ENCODE assay signal across 8 cellular contexts in the genomic region with DNA sequence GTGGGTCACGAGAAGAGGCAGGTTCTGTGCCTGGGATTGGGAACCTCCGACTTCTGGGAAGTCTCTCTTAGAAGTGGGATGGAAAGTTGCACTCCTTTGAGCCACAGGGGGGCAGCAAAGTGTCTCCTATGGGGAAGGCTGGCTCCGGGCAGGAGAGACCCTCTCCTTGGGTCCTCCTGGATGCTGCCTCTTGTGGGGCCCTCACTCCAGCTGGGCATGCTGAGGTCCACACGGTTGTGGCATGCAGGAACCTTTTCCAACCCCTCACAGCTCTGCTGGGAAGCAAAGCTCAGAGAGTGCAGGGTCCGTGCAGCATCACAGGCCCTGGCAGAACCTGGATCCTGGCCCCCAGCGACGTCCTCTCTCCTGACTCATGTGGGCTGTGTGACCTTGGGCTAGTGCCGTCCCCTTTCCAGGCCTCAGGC. TPM values are rescaled to one million over a fixed set of nuclear protein-coding genes. Genes with fewer than 3 reads are reported as not detected.
DNase-seq lines count a peak whose midpoint lies in the region; ATAC-seq and TF ChIP-seq lines count a peak whose summit lies in the region.

No MANE protein-coding gene starts in this region.

- no peak overlapping the region for H3K27ac Mint-ChIP-seq in activated T-helper 1 cell treated with anti-CD3 and anti-CD28 coated beads, Interleukin-12 subunit alpha, Interleukin-12 subunit beta, Interleukin-2, Interleukin-4 antibody, amounts not matched to agents 30 ng/mL and 10 ng/mL and 1 ng/mL, durations not matched to agents 14 hours and 24 hours and 36 hours

- in situ Hi-C loops in KBM-7 (cut with MboI; ENCODE audit: low pct_unique_long_range_greater_than_20kb, low sequenced_read_pairs): no loop called here

- no peaks in the 10 kb centered on the region for H3K9me3 ChIP-seq in thoracic aorta

- DNase-seq in DMS53 treated with DMSO at 0.1 percent for 48 hours (lab: John Stamatoyannopoulos, UW; ENCODE audit: unreplicated experiment) (peak; percentile 46), KBM-7 (peak; percentile 42), left cardiac atrium (no peak), thoracic aorta (ENCODE audit: low spot score) (no peak)
- no peak for DNase-seq in activated naive CD4-positive, alpha-beta T cell treated with anti-CD3 and anti-CD28 coated beads, Interleukin-2, amount 50 U/mL, for 16 hours
- no peak for DNase-seq in activated CD8-positive, alpha-beta memory T cell treated with anti-CD3 and anti-CD28 coated beads for 24 hours
- no peak for DNase-seq in activated T-helper 1 cell treated with anti-CD3 and anti-CD28 coated beads, Interleukin-12 subunit alpha, Interleukin-12 subunit beta, Interleukin-2, Interleukin-4 antibody, amounts not matched to agents 30 ng/mL and 10 ng/mL and 1 ng/mL, durations not matched to agents 14 hours and 24 hours and 36 hours (ENCODE audit: low spot score)

- no peaks in the 10 kb centered on the region for H3K4me1 Mint-ChIP-seq in activated T-helper 1 cell treated with anti-CD3 and anti-CD28 coated beads, Interleukin-12 subunit alpha, Interleukin-12 subunit beta, Interleukin-2, Interleukin-4 antibody, amounts not matched to agents 30 ng/mL and 10 ng/mL and 1 ng/mL, durations not matched to agents 14 hours and 24 hours and 36 hours (ENCODE audit: low read depth)

- H3K9me3 Mint-ChIP-seq in activated T-helper 1 cell treated with anti-CD3 and anti-CD28 coated beads, Interleukin-12 subunit alpha, Interleukin-12 subunit beta, Interleukin-2, Interleukin-4 antibody, amounts not matched to agents 30 ng/mL and 10 ng/mL and 1 ng/mL, durations not matched to agents 14 hours and 24 hours and 36 hours: no peaks in the 10 kb centered on the region

- H3K4me3 Mint-ChIP-seq in activated T-helper 1 cell treated with anti-CD3 and anti-CD28 coated beads, Interleukin-12 subunit alpha, Interleukin-12 subunit beta, Interleukin-2, Interleukin-4 antibody, amounts not matched to agents 30 ng/mL and 10 ng/mL and 1 ng/mL, durations not matched to agents 14 hours and 24 hours and 36 hours: no peak overlapping the region

- H3K36me3 Mint-ChIP-seq in activated T-helper 1 cell treated with anti-CD3 and anti-CD28 coated beads, Interleukin-12 subunit alpha, Interleukin-12 subunit beta, Interleukin-2, Interleukin-4 antibody, amounts not matched to agents 30 ng/mL and 10 ng/mL and 1 ng/mL, durations not matched to agents 14 hours and 24 hours and 36 hours (ENCODE audit: low read depth): no peaks in the 10 kb centered on the region

- H3K27me3 Mint-ChIP-seq in activated T-helper 1 cell treated with anti-CD3 and anti-CD28 coated beads, Interleukin-12 subunit alpha, Interleukin-12 subunit beta, Interleukin-2, Interleukin-4 antibody, amounts not matched to agents 30 ng/mL and 10 ng/mL and 1 ng/mL, durations not matched to agents 14 hours and 24 hours and 36 hours (ENCODE audit: insufficient read depth): no peaks in the 10 kb centered on the region

- ATAC-seq in SK-N-SH treated with all-trans-retinoic acid at 6 μM for 48 hours (peak; percentile 87), left cardiac atrium (peak; percentile 37 to 47), thoracic aorta (ENCODE audit: insufficient number of reproducible peaks, low FRiP score, low read depth) (no peak)

- peak; percentile 5 for TF ChIP-seq CTCF in thoracic aorta (IDR thresholded peaks at IDR 0.05)

- no peaks in the 10 kb centered on the region for H3K27me3 ChIP-seq in thoracic aorta (replicated peaks; ENCODE audit: insufficient read depth)

- no peaks in the 10 kb centered on the region for H3K4me1 ChIP-seq in thoracic aorta (ENCODE audit: control insufficient read depth in 1 of 2, low read depth in 2 of 2)

- H3K27ac ChIP-seq in thoracic aorta: no peak overlapping the region

- no peaks in the 10 kb centered on the region for H3K36me3 ChIP-seq in thoracic aorta

- no peak overlapping the region for H3K4me3 ChIP-seq in thoracic aorta

- intact Hi-C loops in left cardiac atrium (cut with DNase I): loop anchor here in 1 of 2 donors (5.0 kb wide), 1 partner anchor 473 kb away; no protein-coding TSS in a partner anchor
- intact Hi-C loops in activated T-helper 1 cell treated with anti-CD3 and anti-CD28 coated beads, Interleukin-12 subunit alpha, Interleukin-12 subunit beta, Interleukin-2, Interleukin-4 antibody, amounts not matched to agents 30 ng/mL and 10 ng/mL and 1 ng/mL, durations not matched to agents 14 hours and 24 hours and 36 hours (cut with micrococcal nuclease): no loop called here

TF ChIP-seq in SK-N-SH treated with all-trans-retinoic acid at 6 μM for 48 hours, 23 proteins besides CTCF, POLR2A, EP300 and RAD21:
- TF ChIP-seq CSDC2 (CRISPR knock-in tag; IDR thresholded peaks at IDR 0.05) (no peak), ZFP3 (CRISPR knock-in tag; IDR thresholded peaks at IDR 0.05) (no peak), TCF4 (CRISPR knock-in tag; IDR thresholded peaks at IDR 0.05; ENCODE audit: borderline replicate concordance) (no peak), ZNF70 (CRISPR knock-in tag; IDR thresholded peaks at IDR 0.05) (no peak), ARNTL (CRISPR knock-in tag; IDR thresholded peaks at IDR 0.05; ENCODE audit: borderline replicate concordance, low read depth) (no peak), ESRRG (CRISPR knock-in tag; IDR thresholded peaks at IDR 0.05) (no peak)
- TF ChIP-seq, protein P1, sequence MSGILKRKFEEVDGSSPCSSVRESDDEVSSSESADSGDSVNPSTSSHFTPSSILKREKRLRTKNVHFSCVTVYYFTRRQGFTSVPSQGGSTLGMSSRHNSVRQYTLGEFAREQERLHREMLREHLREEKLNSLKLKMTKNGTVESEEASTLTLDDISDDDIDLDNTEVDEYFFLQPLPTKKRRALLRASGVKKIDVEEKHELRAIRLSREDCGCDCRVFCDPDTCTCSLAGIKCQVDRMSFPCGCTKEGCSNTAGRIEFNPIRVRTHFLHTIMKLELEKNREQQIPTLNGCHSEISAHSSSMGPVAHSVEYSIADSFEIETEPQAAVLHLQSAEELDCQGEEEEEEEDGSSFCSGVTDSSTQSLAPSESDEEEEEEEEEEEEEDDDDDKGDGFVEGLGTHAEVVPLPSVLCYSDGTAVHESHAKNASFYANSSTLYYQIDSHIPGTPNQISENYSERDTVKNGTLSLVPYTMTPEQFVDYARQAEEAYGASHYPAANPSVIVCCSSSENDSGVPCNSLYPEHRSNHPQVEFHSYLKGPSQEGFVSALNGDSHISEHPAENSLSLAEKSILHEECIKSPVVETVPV (CRISPR knock-in tag; IDR thresholded peaks at IDR 0.05): no peak
- TF ChIP-seq, protein P2, sequence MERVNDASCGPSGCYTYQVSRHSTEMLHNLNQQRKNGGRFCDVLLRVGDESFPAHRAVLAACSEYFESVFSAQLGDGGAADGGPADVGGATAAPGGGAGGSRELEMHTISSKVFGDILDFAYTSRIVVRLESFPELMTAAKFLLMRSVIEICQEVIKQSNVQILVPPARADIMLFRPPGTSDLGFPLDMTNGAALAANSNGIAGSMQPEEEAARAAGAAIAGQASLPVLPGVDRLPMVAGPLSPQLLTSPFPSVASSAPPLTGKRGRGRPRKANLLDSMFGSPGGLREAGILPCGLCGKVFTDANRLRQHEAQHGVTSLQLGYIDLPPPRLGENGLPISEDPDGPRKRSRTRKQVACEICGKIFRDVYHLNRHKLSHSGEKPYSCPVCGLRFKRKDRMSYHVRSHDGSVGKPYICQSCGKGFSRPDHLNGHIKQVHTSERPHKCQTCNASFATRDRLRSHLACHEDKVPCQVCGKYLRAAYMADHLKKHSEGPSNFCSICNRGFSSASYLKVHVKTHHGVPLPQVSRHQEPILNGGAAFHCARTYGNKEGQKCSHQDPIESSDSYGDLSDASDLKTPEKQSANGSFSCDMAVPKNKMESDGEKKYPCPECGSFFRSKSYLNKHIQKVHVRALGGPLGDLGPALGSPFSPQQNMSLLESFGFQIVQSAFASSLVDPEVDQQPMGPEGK (CRISPR knock-in tag; IDR thresholded peaks at IDR 0.05; ENCODE audit: borderline replicate concordance): no peak

RNA-seq across cellular contexts. Expression of a gene that starts 17.4 kb away (rescaled TPM):
- total RNA-seq in left cardiac atrium (1 to 10 TPM; 4.2 to 7.0 TPM), thoracic aorta (1 to 10 TPM; 3.5 to 9.0 TPM)
- total RNA-seq in activated T-helper 1 cell treated with anti-CD3 and anti-CD28 coated beads, Interleukin-12 subunit alpha, Interleukin-12 subunit beta, Interleukin-2, Interleukin-4 antibody, amounts not matched to agents 30 ng/mL and 10 ng/mL and 1 ng/mL, durations not matched to agents 14 hours and 24 hours and 36 hours: 0.52 and 0.54 TPM in 2 replicates

RNA-seq across cellular contexts. Expression of a gene that starts 32.1 kb away (rescaled TPM):
- total RNA-seq in left cardiac atrium: not detected
- not detected for total RNA-seq in thoracic aorta
- not detected in 2 replicates for total RNA-seq in activated T-helper 1 cell treated with anti-CD3 and anti-CD28 coated beads, Interleukin-12 subunit alpha, Interleukin-12 subunit beta, Interleukin-2, Interleukin-4 antibody, amounts not matched to agents 30 ng/mL and 10 ng/mL and 1 ng/mL, durations not matched to agents 14 hours and 24 hours and 36 hours

RNA-seq across cellular contexts. Expression of a gene that starts 35.9 kb away (rescaled TPM):
- total RNA-seq in left cardiac atrium (under 1 TPM; 0.24 to 0.31 TPM), thoracic aorta (1 to 10 TPM in 1 of 2 donors, not detected in 1; 5.9 TPM)
- not detected in 2 replicates for total RNA-seq in activated T-helper 1 cell treated with anti-CD3 and anti-CD28 coated beads, Interleukin-12 subunit alpha, Interleukin-12 subunit beta, Interleukin-2, Interleukin-4 antibody, amounts not matched to agents 30 ng/mL and 10 ng/mL and 1 ng/mL, durations not matched to agents 14 hours and 24 hours and 36 hours

Comparison
In these comparisons a context has a peak if more than half of its experiments do, and no peak if none do; other contexts are left out.
1. DNase-seq: peak in DMS53 treated with DMSO at 0.1 percent for 48 hours (single experiment) and KBM-7 (single experiment); none in left cardiac atrium (single experiment), thoracic aorta (single experiment), activated naive CD4-positive, alpha-beta T cell treated with anti-CD3 and anti-CD28 coated beads, Interleukin-2, amount 50 U/mL, for 16 hours (single experiment), activated CD8-positive, alpha-beta memory T cell treated with anti-CD3 and anti-CD28 coated beads for 24 hours (single experiment) and activated T-helper 1 cell treated with anti-CD3 and anti-CD28 coated beads, Interleukin-12 subunit alpha, Interleukin-12 subunit beta, Interleukin-2, Interleukin-4 antibody, amounts not matched to agents 30 ng/mL and 10 ng/mL and 1 ng/mL, durations not matched to agents 14 hours and 24 hours and 36 hours (single experiment).